Comparison of ENCODE assay signal across 1 cellular context in genomic region chr5:75837258-75837841, GRCh38.
TF ChIP-seq lines count a peak whose summit lies in the region.

No MANE protein-coding gene starts in this region.

TF ChIP-seq in GM12878, 131 proteins besides CTCF, POLR2A, EP300 and RAD21 (continued from another document):
- TF ChIP-seq ZNF687 (IDR thresholded peaks at IDR 0.05) (no peak), SPI1 (IDR thresholded peaks at IDR 0.05; ENCODE audit: borderline replicate concordance, insufficient read depth, low read depth, low read length) (peak; percentile 42; the same call in 1 of the 2 replicates), TCF3 (IDR thresholded peaks at IDR 0.05; ENCODE audit: borderline replicate concordance, insufficient read depth, low read depth, low read length) (no peak)
